11 cellular contexts compared by ENCODE assay signal in the genomic region with DNA sequence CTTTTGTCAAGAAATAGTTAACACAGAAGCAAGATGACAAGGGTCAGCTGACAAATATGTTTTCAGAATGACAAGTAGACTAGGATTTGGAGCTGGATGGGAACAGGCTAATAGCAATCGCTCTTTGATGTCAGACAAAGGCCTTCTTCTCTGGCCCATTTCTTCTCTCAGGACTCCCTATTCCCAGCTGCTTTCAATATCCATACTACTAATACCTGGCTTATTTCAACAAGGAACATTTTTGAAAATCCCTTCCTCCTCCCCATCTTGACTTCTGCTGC.
DNase-seq lines count a peak whose midpoint lies in the region; ATAC-seq and TF ChIP-seq lines count a peak whose summit lies in the region.
"Had no signal": no experiment of that assay in that cellular context is flagged by ENCODE, and none has a peak within 500 bp of the region (broad histone marks: within the 10 kb centered on the region; RNA-seq: fewer than 3 reads in every experiment).

No MANE protein-coding gene starts in this region.

- in situ Hi-C loops in transverse colon (cut with MboI; ENCODE audit: low pct_ligation_motif_present in 1 of 4, low pct_unique_long_range_greater_than_20kb in 1 of 4, low sequenced_read_pairs in 3 of 4) = no loop called here

- CTCF ChIA-PET in MCF 10A (lab: Yijun Ruan, JAX) = interaction anchor here (0.6 to 1.9 kb wide), 5 partner anchors 14 to 208 kb away, joined by 3 to 11 read pairs (median 5); no protein-coding TSS in a partner anchor

- TF ChIP-seq POLR2A in breast epithelium (IDR thresholded peaks at IDR 0.05) = no peak
- TF ChIP-seq POLR2A in transverse colon (IDR thresholded peaks at IDR 0.05) = no peak

- POLR2A ChIA-PET in MCF 10A (lab: Yijun Ruan, JAX) = interaction anchor here (1.2 kb wide), 1 partner anchor 14 kb away, joined by 4 read pairs; no protein-coding TSS in a partner anchor

- H3K9me3 Mint-ChIP-seq in MCF 10A (ENCODE audit: unreplicated experiment) = no peaks in the 10 kb centered on the region
- H3K9me3 Mint-ChIP-seq in brain = peaks cover 0 to 3% (median 0%) of the 10 kb centered on the region in 5 experiments
- H3K9me3 Mint-ChIP-seq in natural killer cell = no peaks in the 10 kb centered on the region
- H3K9me3 Mint-ChIP-seq: CD14-positive monocyte; stimulated activated naive CD8-positive, alpha-beta T cell treated with anti-CD3 and anti-CD28 coated beads, Interleukin-15, Interleukin-2, amounts not matched to agents 100 ng/mL and 50 ng/mL, for 24 hours had no signal

- H3K27ac Mint-ChIP-seq in MCF 10A (ENCODE audit: low read depth, unreplicated experiment) = no peak overlapping the region
- H3K27ac Mint-ChIP-seq in brain = peak overlapping the region; percentile 58 to 96 (median 94)
- peak overlapping the region; percentile 87 to 90 for H3K27ac Mint-ChIP-seq in natural killer cell

- H3K27me3 ChIP-seq in breast epithelium (no peaks in the 10 kb centered on the region), transverse colon (no peaks in the 10 kb centered on the region)

- H3K4me3 ChIP-seq in breast epithelium (peak overlapping the region in 1 of 3 donors; percentile 1), transverse colon (no peak overlapping the region)
- H3K4me3 ChIP-seq: lung had no signal

- H3K4me1 ChIP-seq in breast epithelium (peaks cover 0 to 10% of the 10 kb centered on the region in 2 donors), transverse colon (peaks cover 0 to 53% (median 22%) of the 10 kb centered on the region in 4 donors)

- H3K4me3 Mint-ChIP-seq in MCF 10A (ENCODE audit: unreplicated experiment) (no peak overlapping the region), brain (peak overlapping the region; percentile 19 to 87 (median 82)), natural killer cell (no peak overlapping the region)
- H3K4me3 Mint-ChIP-seq: CD14-positive monocyte; stimulated activated naive CD8-positive, alpha-beta T cell treated with anti-CD3 and anti-CD28 coated beads, Interleukin-15, Interleukin-2, amounts not matched to agents 100 ng/mL and 50 ng/mL, for 24 hours had no signal

- H3K36me3 ChIP-seq in breast epithelium (no peaks in the 10 kb centered on the region), transverse colon (no peaks in the 10 kb centered on the region)

- H3K27me3 Mint-ChIP-seq in MCF 10A (ENCODE audit: insufficient read depth, unreplicated experiment) = no peaks in the 10 kb centered on the region
- H3K27me3 Mint-ChIP-seq in brain = peaks cover 3% of the 10 kb centered on the region
- H3K27me3 Mint-ChIP-seq in natural killer cell (ENCODE audit: low read depth in 2 of 2) = no peaks in the 10 kb centered on the region
- H3K27me3 Mint-ChIP-seq: stimulated activated naive CD8-positive, alpha-beta T cell treated with anti-CD3 and anti-CD28 coated beads, Interleukin-15, Interleukin-2, amounts not matched to agents 100 ng/mL and 50 ng/mL, for 24 hours had no signal

- TF ChIP-seq CTCF in breast epithelium (IDR thresholded peaks at IDR 0.05) (no peak), MCF 10A (IDR thresholded peaks at IDR 0.05; ENCODE audit: unreplicated experiment) (no peak), brain (conservative IDR thresholded peaks at IDR 0.05) (no peak), natural killer cell (IDR thresholded peaks at IDR 0.05) (no peak), transverse colon (IDR thresholded peaks at IDR 0.05) (no peak)

- 38 to 77% methylated on average over 1 of the region's 1 CpG for WGBS in transverse colon (ENCODE audit: low coverage in 1 of 2), 2 donors

- ATAC-seq in natural killer cell (no peak), HG02870 (IDR thresholded peaks at IDR 0.05; ENCODE audit: unreplicated experiment) (no peak)

- no peak for DNase-seq in breast epithelium (ENCODE audit: low spot score in 2 of 2)
- DNase-seq in MCF 10A (ENCODE audit: unreplicated experiment) = no peak
- DNase-seq in natural killer cell = no peak
- no peak for DNase-seq in transverse colon
- DNase-seq in HCEC 1CT = no peak
- no peak for DNase-seq in NOMO-1 treated with DMSO at 0.1 percent for 48 hours (lab: John Stamatoyannopoulos, UW; ENCODE audit: unreplicated experiment)

- H3K27ac ChIP-seq in breast epithelium (peak overlapping the region; percentile 33 to 41), transverse colon (peak overlapping the region; percentile 48 to 69 (median 51))

- H3K4me1 Mint-ChIP-seq in MCF 10A (ENCODE audit: insufficient read depth, unreplicated experiment) (peaks cover 62% of the 10 kb centered on the region), brain (peaks cover 93% of the 10 kb centered on the region), natural killer cell (peaks cover 64 to 84% of the 10 kb centered on the region in 2 donors)

- no TSS peak for BruUV-seq in MCF 10A (replicated peaks; lab: Mats Ljungman, UMichigan)

- H3K36me3 Mint-ChIP-seq in MCF 10A (ENCODE audit: insufficient read depth, unreplicated experiment) = peaks cover 16% of the 10 kb centered on the region
- H3K36me3 Mint-ChIP-seq in brain = peaks cover 4% of the 10 kb centered on the region
- no peaks in the 10 kb centered on the region for H3K36me3 Mint-ChIP-seq in natural killer cell

- H3K9me3 ChIP-seq in breast epithelium (no peaks in the 10 kb centered on the region), transverse colon (no peaks in the 10 kb centered on the region)

- intact Hi-C loops in breast epithelium (cut with DNase I; ENCODE audit: low total_unique reads) = loop anchor here (5.0 kb wide), 1 partner anchor 170 kb away; no protein-coding TSS in a partner anchor
- intact Hi-C loops in MCF 10A (cut with micrococcal nuclease) = loop anchor here (10.0 kb wide), 1 partner anchor 262 kb away; no protein-coding TSS in a partner anchor
- intact Hi-C loops in natural killer cell (cut with micrococcal nuclease) = no loop called here
- intact Hi-C loops in transverse colon (cut with DNase I; ENCODE audit: low total_unique reads) = no loop called here

- no peak for TF ChIP-seq EP300 in transverse colon (IDR thresholded peaks at IDR 0.05; ENCODE audit: low read depth)

Comparison
In these comparisons a context has a peak if more than half of its experiments do, and no peak if none do; other contexts are left out.
1. H3K4me3 Mint-ChIP-seq: peak in brain (5 of 5); none in MCF 10A (single experiment) and natural killer cell (single experiment).
2. intact Hi-C loops: an anchor here in breast epithelium (5.0 kb wide) and MCF 10A (10.0 kb wide); none called in natural killer cell and transverse colon.